Comparison of ENCODE assay signal across 28 cellular contexts in the genomic region with DNA sequence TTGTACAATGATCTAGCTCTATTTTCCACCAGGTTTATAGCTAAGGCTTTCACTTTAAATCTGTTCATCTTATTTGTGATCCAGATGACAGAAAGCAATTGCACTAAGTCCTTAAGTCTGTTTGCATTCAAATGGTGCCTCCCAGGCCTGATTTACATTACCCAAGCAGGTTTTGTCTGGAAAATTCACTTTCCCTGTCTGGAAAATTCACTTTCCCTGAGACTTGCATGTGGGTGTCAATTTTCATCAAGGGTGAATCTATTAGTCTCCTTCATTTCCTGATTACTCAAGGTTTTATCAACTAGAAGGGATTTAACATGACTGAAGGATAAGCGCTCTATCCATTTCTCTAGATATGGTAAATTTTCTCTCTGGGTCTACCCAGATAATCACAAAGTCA.
"Had no signal": no experiment of that assay in that cellular context is flagged by ENCODE, and none has a peak within 500 bp of the region (broad histone marks: within the 10 kb centered on the region; RNA-seq: fewer than 3 reads in every experiment).

No MANE protein-coding gene starts in this region.

- ATAC-seq: left cardiac atrium; left lobe of liver; mucosa of descending colon; naive thymus-derived CD4-positive, alpha-beta T cell; natural killer cell treated with Interleukin-12 subunit alpha and Interleukin-12 subunit beta and Interleukin-15 and Interleukin-18, amount 100 ng/mL, for 72 hours; psoas muscle; sciatic nerve; stimulated activated effector memory CD8-positive, alpha-beta T cell treated with anti-CD3 and anti-CD28 coated beads, Interleukin-12 subunit alpha, Interleukin-12 subunit beta, amount 100 ng/mL, for 72 hours had no signal

- H3K36me3 ChIP-seq: neutrophil, right atrium auricular region, tibial nerve, uterus had no signal

- H3K27me3 Mint-ChIP-seq: naive thymus-derived CD4-positive, alpha-beta T cell; natural killer cell treated with Interleukin-12 subunit alpha and Interleukin-12 subunit beta and Interleukin-15 and Interleukin-18, amount 100 ng/mL, for 72 hours; stimulated activated naive CD8-positive, alpha-beta T cell treated with anti-CD3 and anti-CD28 coated beads, Interleukin-15, Interleukin-2, amounts not matched to agents 100 ng/mL and 50 ng/mL, for 24 hours; type B pancreatic cell had no signal

- H3K27ac ChIP-seq: neutrophil, parathyroid adenoma, psoas muscle, right atrium auricular region, skin epidermis, tibial nerve, uterus had no signal

- H3K79me2 ChIP-seq: parathyroid adenoma had no signal

- H3K27me3 ChIP-seq: neutrophil, right atrium auricular region, tibial nerve, uterus had no signal

- DNase-seq: head of caudate nucleus; hippocampal formation; kidney glomerular epithelial cell; left cardiac atrium; midbrain; mucosa of descending colon; naive thymus-derived CD4-positive, alpha-beta T cell; occipital lobe; psoas muscle; stimulated activated CD4-positive, alpha-beta T cell treated with anti-CD3 and anti-CD28 coated beads, Interleukin-12 subunit alpha, Interleukin-12 subunit beta, amount 100 ng/mL, for 4 hours; stimulated activated CD4-positive, alpha-beta T cell treated with anti-CD3 and anti-CD28 coated beads, Interleukin-15, amount 100 ng/mL, for 24 hours; stimulated activated CD4-positive, alpha-beta T cell treated with anti-CD3 and anti-CD28 coated beads, Interleukin-2, amount 100 ng/mL, for 24 hours; stimulated activated CD4-positive, alpha-beta T cell treated with anti-CD3 and anti-CD28 coated beads, Interleukin-4, amount 100 ng/mL, for 1 hour; stimulated activated naive CD4-positive, alpha-beta T cell; uterus had no signal

- H3K9ac ChIP-seq: parathyroid adenoma had no signal

- H3K27ac Mint-ChIP-seq: naive thymus-derived CD4-positive, alpha-beta T cell; natural killer cell treated with Interleukin-12 subunit alpha and Interleukin-12 subunit beta and Interleukin-15 and Interleukin-18, amount 100 ng/mL, for 72 hours; stimulated activated effector memory CD8-positive, alpha-beta T cell treated with anti-CD3 and anti-CD28 coated beads, Interleukin-12 subunit alpha, Interleukin-12 subunit beta, amount 100 ng/mL, for 72 hours; stimulated activated naive CD8-positive, alpha-beta T cell treated with anti-CD3 and anti-CD28 coated beads, Interleukin-15, Interleukin-2, amounts not matched to agents 100 ng/mL and 50 ng/mL, for 24 hours; type B pancreatic cell had no signal

- H3K4me3 ChIP-seq: lung, mucosa of descending colon, psoas muscle, right atrium auricular region, skin epidermis, tibial nerve, uterus had no signal

- H3K4me1 Mint-ChIP-seq: naive thymus-derived CD4-positive, alpha-beta T cell; neural crest cell; stimulated activated effector memory CD8-positive, alpha-beta T cell treated with anti-CD3 and anti-CD28 coated beads, Interleukin-12 subunit alpha, Interleukin-12 subunit beta, amount 100 ng/mL, for 72 hours had no signal

- H3K36me3 Mint-ChIP-seq: naive thymus-derived CD4-positive, alpha-beta T cell; stimulated activated effector memory CD8-positive, alpha-beta T cell treated with anti-CD3 and anti-CD28 coated beads, Interleukin-12 subunit alpha, Interleukin-12 subunit beta, amount 100 ng/mL, for 72 hours; type B pancreatic cell had no signal

- H3K4me3 Mint-ChIP-seq: naive thymus-derived CD4-positive, alpha-beta T cell; natural killer cell treated with Interleukin-12 subunit alpha and Interleukin-12 subunit beta and Interleukin-15 and Interleukin-18, amount 100 ng/mL, for 72 hours; neural crest cell; stimulated activated effector memory CD8-positive, alpha-beta T cell treated with anti-CD3 and anti-CD28 coated beads, Interleukin-12 subunit alpha, Interleukin-12 subunit beta, amount 100 ng/mL, for 72 hours; stimulated activated naive CD8-positive, alpha-beta T cell treated with anti-CD3 and anti-CD28 coated beads, Interleukin-15, Interleukin-2, amounts not matched to agents 100 ng/mL and 50 ng/mL, for 24 hours; type B pancreatic cell had no signal

- H3K4me1 ChIP-seq: parathyroid adenoma, psoas muscle, right atrium auricular region, tibial nerve, uterus had no signal

- H3K9me3 Mint-ChIP-seq: neural crest cell, type B pancreatic cell had no signal
